In the genomic region with DNA sequence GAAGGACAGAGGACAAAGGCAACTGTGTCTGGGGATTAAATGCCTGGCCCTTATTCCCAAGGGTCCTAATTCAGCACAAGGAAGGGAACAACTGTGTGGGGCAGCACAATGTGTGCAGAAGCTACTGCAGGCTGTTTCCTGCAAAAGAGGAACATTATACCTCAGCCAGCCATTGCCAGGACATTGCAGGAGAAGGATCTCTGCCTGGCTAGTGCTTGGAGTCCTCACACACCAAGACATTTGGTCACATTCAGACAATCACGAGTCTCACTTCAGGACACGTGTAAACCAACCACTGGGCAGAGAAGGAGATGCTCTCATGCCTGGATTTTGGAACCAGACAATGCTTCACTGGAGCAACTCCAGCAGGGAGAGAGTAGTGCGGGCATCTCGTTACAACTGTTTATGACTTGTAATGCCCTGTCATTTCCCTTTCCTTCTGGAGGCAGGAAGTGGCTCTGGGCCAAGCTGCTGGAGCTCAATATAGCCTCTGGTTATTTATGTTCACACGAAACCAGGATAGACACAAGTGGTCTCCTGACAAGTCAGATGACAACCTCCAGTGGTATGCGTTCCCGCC, we compare ENCODE assay signal across 8 cellular contexts. TPM values are rescaled to one million over a fixed set of nuclear protein-coding genes. Genes with fewer than 3 reads are reported as not detected.
DNase-seq lines count a peak whose midpoint lies in the region; ATAC-seq and TF ChIP-seq lines count a peak whose summit lies in the region.

No MANE protein-coding gene starts in this region.

- CTCF ChIA-PET in GM10248 (lab: Yijun Ruan, JAX): interaction anchor here (1.3 to 1.5 kb wide), 2 partner anchors 22 to 38 kb away, joined by 3 to 4 read pairs; no protein-coding TSS in a partner anchor

- DNase-seq in CD1c-positive myeloid dendritic cell (ENCODE audit: extremely low spot score): peak; percentile 64
- peak; percentile 50 to 87 for DNase-seq in SW 1271 (lab: John Stamatoyannopoulos, UW)
- peak; percentile 77 for DNase-seq in left ventricle myocardium superior
- no peak for DNase-seq in GM10248 (ENCODE audit: extremely low spot score)
- DNase-seq in posterior vena cava (ENCODE audit: low spot score): no peak
- no peak for DNase-seq in cerebellar nuclear complex (lab: John Stamatoyannopoulos, UW)

- TF ChIP-seq CTCF in GM10248 (IDR thresholded peaks at IDR 0.05; ENCODE audit: control extremely low read depth, extremely low read depth, low read depth, missing control alignments): no peak

- no peak for TF ChIP-seq POLR2A in GM18505 (IDR thresholded peaks at IDR 0.05; ENCODE audit: borderline replicate concordance, extremely low read depth, insufficient read depth, insufficient read length)

- ATAC-seq in HG03442 (IDR thresholded peaks at IDR 0.05; ENCODE audit: unreplicated experiment) (peak; percentile 43), left ventricle myocardium superior (peak; percentile 93), GM18505 (IDR thresholded peaks at IDR 0.05; ENCODE audit: unreplicated experiment) (no peak)

- POLR2A ChIA-PET in GM10248 (lab: Yijun Ruan, JAX): no interaction called here

- intact Hi-C loops in left ventricle myocardium superior (cut with micrococcal nuclease) (no loop called here), posterior vena cava (cut with DNase I) (no loop called here)

RNA-seq across cellular contexts. Expression of a gene that starts 23.9 kb away (rescaled TPM):
- total RNA-seq in left ventricle myocardium superior (18.3 TPM), posterior vena cava (10 to 100 TPM; 13.6 to 24.8 TPM)

Comparison
In these comparisons a context has a peak if more than half of its experiments do, and no peak if none do; other contexts are left out.
1. DNase-seq: peak in CD1c-positive myeloid dendritic cell (single experiment), SW 1271 (2 of 2) and left ventricle myocardium superior (single experiment); none in GM10248 (single experiment), posterior vena cava (single experiment) and cerebellar nuclear complex (0 of 2).